Comparison of ENCODE assay signal across 1 cellular context in the genomic region with DNA sequence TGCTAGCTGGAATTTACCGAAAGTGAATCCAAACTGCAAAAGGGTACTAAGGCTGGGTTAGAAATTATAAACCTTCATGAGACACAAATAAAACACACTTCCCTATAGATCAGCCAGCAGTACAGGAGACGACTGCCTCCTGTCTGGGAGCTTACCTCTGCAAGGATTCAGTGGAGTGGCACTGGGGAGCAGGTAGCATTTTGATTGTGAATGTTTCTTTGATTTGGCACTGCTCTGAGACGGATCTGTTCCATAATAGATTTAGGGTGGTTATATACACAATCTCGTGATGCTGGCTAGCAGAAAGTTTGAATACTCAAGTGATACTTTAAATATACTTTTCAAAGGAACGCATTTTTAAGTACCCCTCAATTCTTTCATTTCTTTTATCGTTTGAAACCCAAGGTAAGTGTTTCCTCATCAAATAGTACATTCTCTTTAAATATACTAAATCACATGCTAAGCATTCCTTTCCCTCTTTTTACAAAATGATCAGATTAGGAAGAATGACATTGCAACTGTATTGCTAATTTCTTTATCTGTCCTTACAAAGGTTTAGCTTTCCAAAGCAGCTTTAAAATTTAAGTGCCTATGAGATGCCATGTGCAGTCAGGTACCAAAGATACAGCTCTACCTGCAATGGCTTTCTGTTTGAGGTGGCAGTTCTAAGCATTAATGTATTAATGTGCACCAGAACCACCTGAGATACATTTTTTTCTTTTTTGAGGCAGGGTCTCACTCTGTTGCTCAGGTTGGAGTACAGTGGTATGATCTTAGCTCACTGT.
TF ChIP-seq lines count a peak whose summit lies in the region.

No MANE protein-coding gene starts in this region.

TF ChIP-seq in GM23338, 12 proteins besides CTCF, POLR2A, EP300 and RAD21:
- TF ChIP-seq ZNF331 (CRISPR knock-in tag; IDR thresholded peaks at IDR 0.05; ENCODE audit: low read depth) (no peak), STAT1 (IDR thresholded peaks at IDR 0.05; ENCODE audit: unreplicated experiment) (no peak), CREB1 (CRISPR knock-in tag; IDR thresholded peaks at IDR 0.05; ENCODE audit: low read depth) (no peak), ZNF114 (CRISPR knock-in tag; IDR thresholded peaks at IDR 0.05) (no peak), ETS1 (IDR thresholded peaks at IDR 0.05) (no peak), EZH2 (IDR thresholded peaks at IDR 0.05; ENCODE audit: low read depth, unreplicated experiment) (no peak), NANOG (IDR thresholded peaks at IDR 0.05; ENCODE audit: borderline replicate concordance) (no peak), JUNB (IDR thresholded peaks at IDR 0.05; ENCODE audit: unreplicated experiment) (no peak), REST (IDR thresholded peaks at IDR 0.05; ENCODE audit: unreplicated experiment) (no peak), POLR2AphosphoS5 (IDR thresholded peaks at IDR 0.05; ENCODE audit: low read depth) (no peak), EZH2phosphoT487 (IDR thresholded peaks at IDR 0.05; ENCODE audit: unreplicated experiment) (no peak)
- TF ChIP-seq, protein P1, sequence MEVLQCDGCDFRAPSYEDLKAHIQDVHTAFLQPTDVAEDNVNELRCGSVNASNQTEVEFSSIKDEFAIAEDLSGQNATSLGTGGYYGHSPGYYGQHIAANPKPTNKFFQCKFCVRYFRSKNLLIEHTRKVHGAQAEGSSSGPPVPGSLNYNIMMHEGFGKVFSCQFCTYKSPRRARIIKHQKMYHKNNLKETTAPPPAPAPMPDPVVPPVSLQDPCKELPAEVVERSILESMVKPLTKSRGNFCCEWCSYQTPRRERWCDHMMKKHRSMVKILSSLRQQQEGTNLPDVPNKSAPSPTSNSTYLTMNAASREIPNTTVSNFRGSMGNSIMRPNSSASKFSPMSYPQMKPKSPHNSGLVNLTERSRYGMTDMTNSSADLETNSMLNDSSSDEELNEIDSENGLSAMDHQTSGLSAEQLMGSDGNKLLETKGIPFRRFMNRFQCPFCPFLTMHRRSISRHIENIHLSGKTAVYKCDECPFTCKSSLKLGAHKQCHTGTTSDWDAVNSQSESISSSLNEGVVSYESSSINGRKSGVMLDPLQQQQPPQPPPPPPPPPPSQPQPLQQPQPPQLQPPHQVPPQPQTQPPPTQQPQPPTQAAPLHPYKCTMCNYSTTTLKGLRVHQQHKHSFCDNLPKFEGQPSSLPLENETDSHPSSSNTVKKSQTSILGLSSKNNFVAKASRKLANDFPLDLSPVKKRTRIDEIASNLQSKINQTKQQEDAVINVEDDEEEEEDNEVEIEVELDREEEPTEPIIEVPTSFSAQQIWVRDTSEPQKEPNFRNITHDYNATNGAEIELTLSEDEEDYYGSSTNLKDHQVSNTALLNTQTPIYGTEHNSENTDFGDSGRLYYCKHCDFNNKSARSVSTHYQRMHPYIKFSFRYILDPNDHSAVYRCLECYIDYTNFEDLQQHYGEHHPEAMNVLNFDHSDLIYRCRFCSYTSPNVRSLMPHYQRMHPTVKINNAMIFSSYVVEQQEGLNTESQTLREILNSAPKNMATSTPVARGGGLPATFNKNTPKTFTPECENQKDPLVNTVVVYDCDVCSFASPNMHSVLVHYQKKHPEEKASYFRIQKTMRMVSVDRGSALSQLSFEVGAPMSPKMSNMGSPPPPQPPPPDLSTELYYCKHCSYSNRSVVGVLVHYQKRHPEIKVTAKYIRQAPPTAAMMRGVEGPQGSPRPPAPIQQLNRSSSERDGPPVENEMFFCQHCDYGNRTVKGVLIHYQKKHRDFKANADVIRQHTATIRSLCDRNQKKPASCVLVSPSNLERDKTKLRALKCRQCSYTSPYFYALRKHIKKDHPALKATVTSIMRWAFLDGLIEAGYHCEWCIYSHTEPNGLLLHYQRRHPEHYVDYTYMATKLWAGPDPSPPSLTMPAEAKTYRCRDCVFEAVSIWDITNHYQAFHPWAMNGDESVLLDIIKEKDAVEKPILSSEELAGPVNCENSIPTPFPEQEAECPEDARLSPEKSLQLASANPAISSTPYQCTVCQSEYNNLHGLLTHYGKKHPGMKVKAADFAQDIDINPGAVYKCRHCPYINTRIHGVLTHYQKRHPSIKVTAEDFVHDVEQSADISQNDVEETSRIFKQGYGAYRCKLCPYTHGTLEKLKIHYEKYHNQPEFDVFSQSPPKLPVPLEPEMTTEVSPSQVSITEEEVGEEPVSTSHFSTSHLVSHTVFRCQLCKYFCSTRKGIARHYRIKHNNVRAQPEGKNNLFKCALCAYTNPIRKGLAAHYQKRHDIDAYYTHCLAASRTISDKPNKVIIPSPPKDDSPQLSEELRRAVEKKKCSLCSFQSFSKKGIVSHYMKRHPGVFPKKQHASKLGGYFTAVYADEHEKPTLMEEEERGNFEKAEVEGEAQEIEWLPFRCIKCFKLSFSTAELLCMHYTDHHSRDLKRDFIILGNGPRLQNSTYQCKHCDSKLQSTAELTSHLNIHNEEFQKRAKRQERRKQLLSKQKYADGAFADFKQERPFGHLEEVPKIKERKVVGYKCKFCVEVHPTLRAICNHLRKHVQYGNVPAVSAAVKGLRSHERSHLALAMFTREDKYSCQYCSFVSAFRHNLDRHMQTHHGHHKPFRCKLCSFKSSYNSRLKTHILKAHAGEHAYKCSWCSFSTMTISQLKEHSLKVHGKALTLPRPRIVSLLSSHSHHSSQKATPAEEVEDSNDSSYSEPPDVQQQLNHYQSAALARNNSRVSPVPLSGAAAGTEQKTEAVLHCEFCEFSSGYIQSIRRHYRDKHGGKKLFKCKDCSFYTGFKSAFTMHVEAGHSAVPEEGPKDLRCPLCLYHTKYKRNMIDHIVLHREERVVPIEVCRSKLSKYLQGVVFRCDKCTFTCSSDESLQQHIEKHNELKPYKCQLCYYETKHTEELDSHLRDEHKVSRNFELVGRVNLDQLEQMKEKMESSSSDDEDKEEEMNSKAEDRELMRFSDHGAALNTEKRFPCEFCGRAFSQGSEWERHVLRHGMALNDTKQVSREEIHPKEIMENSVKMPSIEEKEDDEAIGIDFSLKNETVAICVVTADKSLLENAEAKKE (CRISPR knock-in tag; IDR thresholded peaks at IDR 0.05) = no peak
